Comparison of ENCODE assay signal across 10 cellular contexts in the genomic region with DNA sequence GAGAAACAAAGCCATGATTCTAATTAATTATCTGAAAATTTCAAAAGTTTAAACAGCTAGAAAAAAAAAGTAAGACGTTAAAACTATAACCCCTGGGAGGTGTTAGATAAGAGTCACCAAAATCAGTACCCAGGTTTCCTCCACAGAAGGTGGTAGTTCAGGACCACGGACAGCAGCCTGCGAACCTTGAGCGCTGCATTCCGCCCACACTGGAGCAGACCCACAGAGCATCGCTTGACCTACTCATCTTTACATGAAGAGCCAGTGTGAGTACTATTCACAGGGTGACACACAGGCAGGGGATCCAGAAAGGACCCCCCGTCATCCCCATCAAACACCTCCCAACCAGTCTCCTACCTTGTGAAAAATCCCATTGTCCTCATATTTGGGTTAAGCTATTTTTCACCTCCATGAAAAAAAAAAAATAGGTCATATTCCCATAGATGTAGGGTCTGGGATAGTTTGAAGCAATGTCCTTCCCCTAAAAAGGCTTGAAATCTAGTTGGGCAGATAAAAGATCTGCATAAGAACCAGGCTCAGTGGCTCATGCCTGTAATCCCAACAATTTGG. TPM values are rescaled to one million over a fixed set of nuclear protein-coding genes. Genes with fewer than 3 reads are reported as not detected.
DNase-seq lines count a peak whose midpoint lies in the region; ATAC-seq and TF ChIP-seq lines count a peak whose summit lies in the region.
"Had no signal": no experiment of that assay in that cellular context is flagged by ENCODE, and none has a peak within 500 bp of the region (broad histone marks: within the 10 kb centered on the region; RNA-seq: fewer than 3 reads in every experiment).

No MANE protein-coding gene starts in this region.

- no peak overlapping the region for H2AK5ac ChIP-seq in mesenchymal stem cell (ENCODE audit: low read length, severe bottlenecking)

- WGBS in mesenchymal stem cell = 6% methylated on average over 7 of the region's 7 CpGs

- H2BK5ac ChIP-seq in mesenchymal stem cell (ENCODE audit: low read depth, low read length, poor library complexity, severe bottlenecking) = no peak overlapping the region

- no peak overlapping the region for H3K9ac ChIP-seq in mesenchymal stem cell (ENCODE audit: low read length)

- no peaks in the 10 kb centered on the region for H3K9me3 ChIP-seq in CD8-positive, alpha-beta T cell (ENCODE audit: low read length)
- H3K9me3 ChIP-seq in mesenchymal stem cell (ENCODE audit: control insufficient read depth, low read length) = no peaks in the 10 kb centered on the region

- H2BK12ac ChIP-seq in mesenchymal stem cell (ENCODE audit: low read length in 2 of 2) = no peak overlapping the region

- POLR2A ChIA-PET in CD8-positive, alpha-beta T cell (lab: Charles Lee) = no interaction called here

- no peak overlapping the region for H3K14ac ChIP-seq in mesenchymal stem cell (ENCODE audit: low read length in 2 of 2)

- intact Hi-C loops in CD8-positive, alpha-beta T cell (cut with DNase I, micrococcal nuclease) = no loop called here

- H3K4me3 ChIP-seq in CD8-positive, alpha-beta T cell (ENCODE audit: low read depth, low read length) = no peak overlapping the region
- H3K4me3 ChIP-seq in mesenchymal stem cell (ENCODE audit: insufficient read depth in 1 of 2, low read depth in 1 of 2, low read length in 2 of 2) = no peak overlapping the region

- no peak overlapping the region for H3K27ac ChIP-seq in CD8-positive, alpha-beta T cell (ENCODE audit: low read depth, low read length)
- no peak overlapping the region for H3K27ac ChIP-seq in mesenchymal stem cell (ENCODE audit: low read length, poor library complexity, severe bottlenecking)

- no peak overlapping the region for H3K4me2 ChIP-seq in mesenchymal stem cell (ENCODE audit: low read length, poor library complexity, severe bottlenecking)

- H3K4me1 Mint-ChIP-seq in CD8-positive, alpha-beta T cell (ENCODE audit: low read depth) = no peaks in the 10 kb centered on the region
- H3K4me1 Mint-ChIP-seq: central memory CD8-positive, alpha-beta T cell; mesothelial cell of epicardium had no signal

- no peaks in the 10 kb centered on the region for H3K36me3 ChIP-seq in CD8-positive, alpha-beta T cell (ENCODE audit: insufficient read depth, low read length)
- no peaks in the 10 kb centered on the region for H3K36me3 ChIP-seq in mesenchymal stem cell (ENCODE audit: control insufficient read depth in 1 of 2, insufficient read depth in 2 of 2, low read depth in 1 of 2, low read length in 2 of 2)

- H3K9me3 Mint-ChIP-seq in CD8-positive, alpha-beta T cell = no peaks in the 10 kb centered on the region
- H3K9me3 Mint-ChIP-seq: central memory CD8-positive, alpha-beta T cell; mesothelial cell of epicardium had no signal

- no peak overlapping the region for H2AFZ ChIP-seq in mesenchymal stem cell (ENCODE audit: low read depth, low read length)

- no peaks in the 10 kb centered on the region for H3K79me1 ChIP-seq in mesenchymal stem cell (replicated peaks; ENCODE audit: low read length, poor library complexity, severe bottlenecking)

- ATAC-seq in CD8-positive, alpha-beta T cell = no peak
- no peak for ATAC-seq in HG02884 (IDR thresholded peaks at IDR 0.05; ENCODE audit: unreplicated experiment)

- H3K4me1 ChIP-seq in CD8-positive, alpha-beta T cell (ENCODE audit: insufficient read depth, low read length) = no peaks in the 10 kb centered on the region
- H3K4me1 ChIP-seq in mesenchymal stem cell (ENCODE audit: control insufficient read depth, insufficient read depth, low read depth, low read length) = no peaks in the 10 kb centered on the region

- no peak overlapping the region for H3K4me3 Mint-ChIP-seq in CD8-positive, alpha-beta T cell
- H3K4me3 Mint-ChIP-seq: central memory CD8-positive, alpha-beta T cell; mesothelial cell of epicardium had no signal

- H3K23ac ChIP-seq in mesenchymal stem cell (ENCODE audit: low read length in 2 of 2) = no peak overlapping the region

- no peak overlapping the region for H3K27ac Mint-ChIP-seq in CD8-positive, alpha-beta T cell
- H3K27ac Mint-ChIP-seq: mesothelial cell of epicardium had no signal

- H3K27me3 Mint-ChIP-seq in CD8-positive, alpha-beta T cell (ENCODE audit: low read depth) = peaks cover 14% of the 10 kb centered on the region

- H2BK120ac ChIP-seq in mesenchymal stem cell (ENCODE audit: low read depth, low read length) = no peak overlapping the region

- CTCF ChIA-PET in CD8-positive, alpha-beta T cell (lab: Charles Lee) = no interaction called here

- peak in 4 of 7 experiments; percentile 8 to 34 (median 19) for DNase-seq in CD8-positive, alpha-beta T cell
- DNase-seq in LHCN-M2 (ENCODE audit: low read depth) (peak; percentile 11), mesenchymal stem cell (peak; percentile 5), SK-N-DZ (ENCODE audit: low spot score) (no peak), NCI-H774 (lab: John Stamatoyannopoulos, UW) (no peak), SW 1271 (lab: John Stamatoyannopoulos, UW) (no peak)
- peak; percentile 14 for DNase-seq in activated gamma-delta T cell treated with anti-CD3 and anti-CD28 coated beads, Interleukin-2, amount 50 U/mL, for 16 hours (ENCODE audit: low read depth)

- no peak overlapping the region for H4K91ac ChIP-seq in mesenchymal stem cell (ENCODE audit: low read length)

- no peak overlapping the region for H3K18ac ChIP-seq in mesenchymal stem cell (ENCODE audit: low read depth in 1 of 2, low read length in 2 of 2)

- no peak overlapping the region for H2BK15ac ChIP-seq in mesenchymal stem cell (ENCODE audit: low read depth, poor library complexity, severe bottlenecking)

- H3K27me3 ChIP-seq in CD8-positive, alpha-beta T cell (ENCODE audit: insufficient read depth, low read length) = no peaks in the 10 kb centered on the region
- peaks cover 22 to 55% of the 10 kb centered on the region in 2 experiments for H3K27me3 ChIP-seq in mesenchymal stem cell (ENCODE audit: control insufficient read depth in 1 of 2, insufficient read depth in 1 of 2, low read length in 2 of 2)

- TF ChIP-seq CTCF in CD8-positive, alpha-beta T cell (IDR thresholded peaks at IDR 0.05) = no peak

- H3K4ac ChIP-seq in mesenchymal stem cell (ENCODE audit: low read depth in 1 of 2, low read length in 2 of 2) = no peak overlapping the region

- no peaks in the 10 kb centered on the region for H3K36me3 Mint-ChIP-seq in CD8-positive, alpha-beta T cell
- H3K36me3 Mint-ChIP-seq: mesothelial cell of epicardium had no signal

- no peak overlapping the region for H4K8ac ChIP-seq in mesenchymal stem cell (ENCODE audit: low read length)

RNA-seq across cellular contexts. Expression of a gene that starts 8.8 kb away (rescaled TPM):
- not detected for total RNA-seq in CD8-positive, alpha-beta T cell
- not detected in 2 replicates for total RNA-seq in LHCN-M2 (2014; rRNA removed)
- polyA plus RNA-seq in LHCN-M2 (2012) = not detected
- polyA plus RNA-seq in mesenchymal stem cell (2013, experiment 1 of 2) = not detected
- polyA plus RNA-seq in mesenchymal stem cell (2013, experiment 2 of 2) = not detected
- 280 and 407 TPM in 2 replicates for polyA plus RNA-seq in SK-N-DZ (2014; cell fraction: cytosol; rRNA removed)
- 301 and 334 TPM in 2 replicates for polyA plus RNA-seq in SK-N-DZ (2014; cell fraction: nucleus; rRNA removed)
- total RNA-seq: mesothelial cell of epicardium had no signal

Comparison
In these comparisons a context has a peak if more than half of its experiments do, and no peak if none do; other contexts are left out.
1. DNase-seq: peak in CD8-positive, alpha-beta T cell (4 of 7), LHCN-M2 (single experiment), activated gamma-delta T cell treated with anti-CD3 and anti-CD28 coated beads, Interleukin-2, amount 50 U/mL, for 16 hours (single experiment) and mesenchymal stem cell (single experiment); none in SK-N-DZ (single experiment), NCI-H774 (single experiment) and SW 1271 (0 of 2).